1 cellular context compared by ENCODE assay signal in the genomic region with DNA sequence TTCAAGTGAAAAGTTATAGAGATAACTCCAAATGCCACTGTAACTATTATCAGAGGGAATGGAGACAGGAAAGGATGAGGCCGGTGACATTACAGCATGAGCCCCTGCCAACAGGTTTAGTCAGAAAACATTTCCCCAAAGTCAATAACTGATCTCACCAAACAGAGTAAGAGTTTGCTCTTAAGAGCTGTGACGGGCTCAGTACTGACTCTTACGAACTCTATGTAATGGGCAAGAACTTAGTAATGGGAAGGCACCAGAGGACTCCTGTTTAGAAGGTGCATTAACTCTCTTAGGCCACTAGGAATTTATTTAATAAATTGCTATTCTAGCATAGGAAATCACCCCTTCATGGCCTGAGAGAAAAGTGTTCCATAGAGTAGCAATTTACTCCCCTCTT.
TF ChIP-seq lines count a peak whose summit lies in the region.

No MANE protein-coding gene starts in this region.

TF ChIP-seq in WTC11, 78 proteins besides CTCF, POLR2A, EP300 and RAD21 (continued from another document):
- TF ChIP-seq STAT6 (CRISPR knock-in tag; conservative IDR thresholded peaks at IDR 0.05; ENCODE audit: low read depth) (no peak), HMGXB4 (CRISPR knock-in tag; IDR thresholded peaks at IDR 0.05) (no peak), ATF3 (CRISPR knock-in tag; conservative IDR thresholded peaks at IDR 0.05) (no peak), SMAD4 (CRISPR knock-in tag; IDR thresholded peaks at IDR 0.05) (no peak), IRF2 (CRISPR knock-in tag; IDR thresholded peaks at IDR 0.05; ENCODE audit: borderline replicate concordance, low read depth) (no peak), ZSCAN18 (CRISPR knock-in tag; IDR thresholded peaks at IDR 0.05) (no peak), ZNF416 (CRISPR knock-in tag; IDR thresholded peaks at IDR 0.05) (no peak), TEAD1 (CRISPR knock-in tag; IDR thresholded peaks at IDR 0.05) (no peak)
- TF ChIP-seq, protein P1, sequence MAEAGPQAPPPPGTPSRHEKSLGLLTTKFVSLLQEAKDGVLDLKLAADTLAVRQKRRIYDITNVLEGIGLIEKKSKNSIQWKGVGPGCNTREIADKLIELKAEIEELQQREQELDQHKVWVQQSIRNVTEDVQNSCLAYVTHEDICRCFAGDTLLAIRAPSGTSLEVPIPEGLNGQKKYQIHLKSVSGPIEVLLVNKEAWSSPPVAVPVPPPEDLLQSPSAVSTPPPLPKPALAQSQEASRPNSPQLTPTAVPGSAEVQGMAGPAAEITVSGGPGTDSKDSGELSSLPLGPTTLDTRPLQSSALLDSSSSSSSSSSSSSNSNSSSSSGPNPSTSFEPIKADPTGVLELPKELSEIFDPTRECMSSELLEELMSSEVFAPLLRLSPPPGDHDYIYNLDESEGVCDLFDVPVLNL (CRISPR knock-in tag; IDR thresholded peaks at IDR 0.05; ENCODE audit: borderline replicate concordance, low read depth): no peak
TF ChIP-seq in WTC11: peak in this region for 0.
